23 cellular contexts compared by ENCODE assay signal in the genomic region with DNA sequence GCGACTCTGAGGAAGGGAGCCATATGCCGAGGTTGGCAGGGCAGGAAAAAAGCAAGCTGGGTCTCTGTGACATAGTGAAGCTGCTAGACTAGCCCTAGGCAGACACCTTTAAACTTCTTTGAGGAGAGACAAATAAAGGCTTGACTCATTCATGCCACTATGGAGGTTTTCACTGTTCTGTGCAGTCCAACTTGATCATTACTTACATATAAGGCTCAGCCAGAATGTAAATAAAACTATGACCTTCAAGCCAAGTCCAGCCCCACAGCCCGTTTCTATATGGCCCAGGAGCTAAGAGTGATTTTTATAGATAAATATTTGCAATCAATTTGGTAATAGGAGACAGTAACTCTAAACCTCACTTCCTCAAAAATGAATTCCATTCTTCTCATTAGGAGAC. TPM values are rescaled to one million over a fixed set of nuclear protein-coding genes. Genes with fewer than 3 reads are reported as not detected.
A peak's percentile ranks its signal among the peaks of the same experiment; 100 is the strongest.
DNase-seq lines count a peak whose midpoint lies in the region; ATAC-seq, FAIRE-seq and TF ChIP-seq lines count a peak whose summit lies in the region.
"Had no signal": no experiment of that assay in that cellular context is flagged by ENCODE, and none has a peak within 500 bp of the region (broad histone marks: within the 10 kb centered on the region; RNA-seq: fewer than 3 reads in every experiment).

No MANE protein-coding gene starts in this region.

- in situ Hi-C loops in IMR-90 (cut with MboI; ENCODE audit: low sequenced_read_pairs) = no loop called here

- H4K5ac ChIP-seq in IMR-90 (ENCODE audit: low read depth, low read length) = peak overlapping the region; percentile 30; the same call in 1 of the 2 replicates

- CTCF ChIA-PET in IMR-90 (lab: Yijun Ruan, JAX) = no interaction called here

- no TSS peak for BruUV-seq in IMR-90 (replicated peaks; lab: Mats Ljungman, UMichigan)

- H3K36me3 ChIP-seq in IMR-90 (ENCODE audit: control insufficient read depth, insufficient read depth, low read length) (peaks cover 7% of the 10 kb centered on the region), astrocyte (ENCODE audit: insufficient read depth, low read length) (peaks cover 6% of the 10 kb centered on the region), rectal smooth muscle tissue (ENCODE audit: control insufficient read depth, insufficient read depth, low read length) (no peaks in the 10 kb centered on the region)

- H3K4ac ChIP-seq in IMR-90 (ENCODE audit: low read depth, low read length) = peak overlapping the region; percentile 52

- H3K23ac ChIP-seq in IMR-90 (ENCODE audit: low read depth, low read length) = peak overlapping the region; percentile 39

- no peak overlapping the region for H3K9ac ChIP-seq in IMR-90 (ENCODE audit: low read depth, low read length)
- H3K9ac ChIP-seq in astrocyte (ENCODE audit: low read length) = no peak overlapping the region
- no peak overlapping the region for H3K9ac ChIP-seq in rectal smooth muscle tissue (ENCODE audit: low read length)
- H3K9ac ChIP-seq: SK-N-SH had no signal

- H2AFZ ChIP-seq in IMR-90 (replicated peaks; ENCODE audit: low read length, poor library complexity) = no peak overlapping the region
- H2AFZ ChIP-seq in astrocyte (ENCODE audit: low read depth, low read length) = no peak overlapping the region

- intact Hi-C loops in IMR-90 (cut with micrococcal nuclease) = no loop called here

- H3K27me3 ChIP-seq in IMR-90 (ENCODE audit: control insufficient read depth, insufficient read depth, low read length) (no peaks in the 10 kb centered on the region), astrocyte (ENCODE audit: insufficient read depth, low read length) (no peaks in the 10 kb centered on the region), rectal smooth muscle tissue (ENCODE audit: control insufficient read depth, insufficient read depth, low read length) (no peaks in the 10 kb centered on the region)

- H3K4me1 Mint-ChIP-seq in astrocyte (ENCODE audit: low read depth, unreplicated experiment) (peaks cover 82% of the 10 kb centered on the region), glutamatergic neuron (ENCODE audit: low read depth, unreplicated experiment) (peaks cover 9% of the 10 kb centered on the region)
- H3K4me1 Mint-ChIP-seq: IgD-negative memory B cell had no signal

- no peak for TF ChIP-seq CTCF in IMR-90 (conservative IDR thresholded peaks at IDR 0.05; ENCODE audit: low read depth, low read length)
- TF ChIP-seq CTCF in astrocyte (IDR thresholded peaks at IDR 0.05; ENCODE audit: insufficient read depth, low read depth, low read length) = no peak
- TF ChIP-seq CTCF in glutamatergic neuron (IDR thresholded peaks at IDR 0.05; ENCODE audit: partially characterized antibody, unreplicated experiment) = no peak

- H3K9me1 ChIP-seq in IMR-90 (ENCODE audit: insufficient read depth, low read length) = peaks cover 35% of the 10 kb centered on the region

- peak overlapping the region; percentile 14 for H2BK5ac ChIP-seq in IMR-90 (ENCODE audit: low read depth, low read length, poor library complexity, severe bottlenecking)

- no peak overlapping the region for H4K91ac ChIP-seq in IMR-90 (ENCODE audit: insufficient read depth, low read depth, low read length)

- H4K20me1 ChIP-seq in IMR-90 (ENCODE audit: insufficient read depth, low read length) = peaks cover 60% of the 10 kb centered on the region
- H4K20me1 ChIP-seq in astrocyte (ENCODE audit: insufficient read depth, low read length) = peaks cover 78% of the 10 kb centered on the region

- peak overlapping the region; percentile 21; the same call in 1 of the 2 replicates for H2BK120ac ChIP-seq in IMR-90 (ENCODE audit: low read depth, low read length)

- H3K18ac ChIP-seq in IMR-90 (ENCODE audit: low read depth, low read length) = no peak overlapping the region; the same call in 1 of the 2 replicates

- peak overlapping the region; percentile 17; the same call in 2 of the 3 replicates for H2BK15ac ChIP-seq in IMR-90 (ENCODE audit: low read depth, low read length)

- peaks cover 27% of the 10 kb centered on the region for H3K4me1 ChIP-seq in IMR-90 (ENCODE audit: control insufficient read depth, insufficient read depth, low read length)
- H3K4me1 ChIP-seq in astrocyte (ENCODE audit: insufficient read depth, low read length) = peaks cover 9% of the 10 kb centered on the region
- peaks cover 29% of the 10 kb centered on the region for H3K4me1 ChIP-seq in rectal smooth muscle tissue (ENCODE audit: control insufficient read depth, insufficient read depth, low read length)

- H3K4me3 ChIP-seq in IMR-90 (ENCODE audit: insufficient read depth, low read depth, low read length) (no peak overlapping the region), astrocyte (ENCODE audit: insufficient read depth, low read depth, low read length) (no peak overlapping the region), rectal smooth muscle tissue (ENCODE audit: low read length) (no peak overlapping the region)

- DNase-seq in IMR-90 (no peak), astrocyte (ENCODE audit: low read depth) (no peak), glutamatergic neuron (no peak), SK-N-DZ (ENCODE audit: low spot score) (no peak)
- DNase-seq in activated CD8-positive, alpha-beta memory T cell treated with anti-CD3 and anti-CD28 coated beads, Interleukin-2, amount 50 U/mL, for 4 hours = no peak
- DNase-seq: Caco-2; CD4-positive, alpha-beta T cell; DMS153; GOT3; HCEC 1CT; NCI-H1694; NCI-H2081; NCI-H2171; NCI-H345; NCI-H524; Right ventricle myocardium superior; SK-N-SH had no signal

- dilution Hi-C loops in IMR-90 (cut with HindIII; ENCODE audit: low sequenced_read_pairs, unreplicated experiment) = no loop called here

- peak overlapping the region; percentile 54 for H3K27ac Mint-ChIP-seq in astrocyte (ENCODE audit: unreplicated experiment)
- H3K27ac Mint-ChIP-seq in glutamatergic neuron (ENCODE audit: unreplicated experiment) = peak overlapping the region; percentile 41
- H3K27ac Mint-ChIP-seq: CD4-positive, alpha-beta T cell; IgD-negative memory B cell had no signal

- POLR2A ChIA-PET in IMR-90 (lab: Charles Lee; ENCODE audit: unreplicated experiment) = no interaction called here

- H3K27me3 Mint-ChIP-seq in astrocyte (ENCODE audit: low read depth, unreplicated experiment) (no peaks in the 10 kb centered on the region), glutamatergic neuron (ENCODE audit: unreplicated experiment) (no peaks in the 10 kb centered on the region)

- no peak overlapping the region for H2AK9ac ChIP-seq in IMR-90 (replicated peaks; ENCODE audit: low read depth, low read length, poor library complexity)

- H3K9me3 Mint-ChIP-seq in astrocyte (ENCODE audit: unreplicated experiment) (no peaks in the 10 kb centered on the region), glutamatergic neuron (ENCODE audit: unreplicated experiment) (no peaks in the 10 kb centered on the region)
- H3K9me3 Mint-ChIP-seq: CD4-positive, alpha-beta T cell had no signal

- H2AK5ac ChIP-seq in IMR-90 (ENCODE audit: low read depth, low read length) = peak overlapping the region; percentile 85

- ATAC-seq in IMR-90 (ENCODE audit: low read depth) (peak; percentile 22; the same call in 1 of the 2 replicates), GM18861 (IDR thresholded peaks at IDR 0.05; ENCODE audit: unreplicated experiment) (no peak)

- H3K36me3 Mint-ChIP-seq in astrocyte (ENCODE audit: low read depth, unreplicated experiment) (peaks cover 34% of the 10 kb centered on the region), glutamatergic neuron (ENCODE audit: unreplicated experiment) (no peaks in the 10 kb centered on the region)
- H3K36me3 Mint-ChIP-seq: IgD-negative memory B cell had no signal

- TF ChIP-seq RAD21 in IMR-90 (IDR thresholded peaks at IDR 0.05; ENCODE audit: low read length) = no peak

- WGBS in IMR-90 (ENCODE audit: extremely low coverage in 2 of 2, insufficient read length in 1 of 2), 2 experiments = 50% methylated on average over 1 of the region's 3 CpGs; no CpG with 5 or more reads in 1 of the 2 experiments

- peak overlapping the region; percentile 23; the same call in 1 of the 2 replicates for H3K27ac ChIP-seq in IMR-90 (ENCODE audit: insufficient read depth, low read length)
- H3K27ac ChIP-seq in astrocyte (ENCODE audit: low read depth, low read length) = no peak overlapping the region
- peak overlapping the region; percentile 16 for H3K27ac ChIP-seq in rectal smooth muscle tissue (ENCODE audit: low read depth, low read length)

- H3K14ac ChIP-seq in IMR-90 (replicated peaks; ENCODE audit: low read depth, low read length) = peak overlapping the region; percentile 26; the same call in 1 of the 2 replicates

- H3K4me2 ChIP-seq in IMR-90 (ENCODE audit: low read depth, low read length) (peak overlapping the region; percentile 24; the same call in 1 of the 2 replicates), astrocyte (ENCODE audit: low read length) (no peak overlapping the region)
- H3K4me2 ChIP-seq: SK-N-SH had no signal

- peaks cover 56 to 90% of the 10 kb centered on the region in 2 experiments for H3K79me1 ChIP-seq in IMR-90 (ENCODE audit: low read depth in 1 of 2, low read length in 2 of 2)

- H3K79me2 ChIP-seq in astrocyte (ENCODE audit: insufficient read depth, low read length) = peaks cover 99% of the 10 kb centered on the region

- peak overlapping the region; percentile 2 to 4; a peak in 1 of 4 replicates for H4K8ac ChIP-seq in IMR-90 (ENCODE audit: low read depth in 2 of 2, low read length in 2 of 2)

- no peak overlapping the region for H3K56ac ChIP-seq in IMR-90 (ENCODE audit: extremely low read depth, insufficient read depth, low read length)

- TF ChIP-seq POLR2A in IMR-90 (IDR thresholded peaks at IDR 0.05; ENCODE audit: low read depth, low read length) = no peak

- peak overlapping the region; percentile 34 for H3K4me3 Mint-ChIP-seq in astrocyte (ENCODE audit: unreplicated experiment)
- H3K4me3 Mint-ChIP-seq in glutamatergic neuron (ENCODE audit: unreplicated experiment) = no peak overlapping the region
- H3K4me3 Mint-ChIP-seq: CD4-positive, alpha-beta T cell; IgD-negative memory B cell had no signal

- H2BK20ac ChIP-seq in IMR-90 (ENCODE audit: low read depth, low read length) = peak overlapping the region; percentile 13; the same call in 1 of the 2 replicates

- no peak for FAIRE-seq in astrocyte (lab: Jason Lieb, UNC)
- FAIRE-seq: G401.6, GM12892, HTR-8/SVneo had no signal

- H3K9me3 ChIP-seq in IMR-90 (ENCODE audit: control insufficient read depth, insufficient read depth, low read length) = no peaks in the 10 kb centered on the region
- no peaks in the 10 kb centered on the region for H3K9me3 ChIP-seq in astrocyte (ENCODE audit: insufficient read depth, low read depth, low read length)
- H3K9me3 ChIP-seq: Caco-2, SK-N-SH had no signal

TF ChIP-seq in IMR-90, 13 proteins besides CTCF, POLR2A, EP300 and RAD21 (continues in another document):
- TF ChIP-seq RFX5 (IDR thresholded peaks at IDR 0.05; ENCODE audit: low read depth, low read length) (no peak), MXI1 (IDR thresholded peaks at IDR 0.05; ENCODE audit: borderline replicate concordance, low read depth, low read length) (no peak)

RNA-seq across cellular contexts. Expression of a gene that starts 30.7 kb away (rescaled TPM):
- total RNA-seq in IMR-90 (2012; rRNA removed) = 14.2 and 16.7 TPM in 2 replicates
- polyA plus RNA-seq in IMR-90 (2012; rRNA removed) = 4.1 TPM in 2 replicates
- 2.0 and 2.4 TPM in 2 replicates for polyA plus RNA-seq in IMR-90 (2012; cell fraction: cytosol; rRNA removed)
- 12.8 and 23.0 TPM in 2 replicates for polyA plus RNA-seq in IMR-90 (2012; cell fraction: nucleus; rRNA removed; ENCODE audit: low replicate concordance)
- 84.4 and 101 TPM in 2 replicates for total RNA-seq in astrocyte
- total RNA-seq in glutamatergic neuron (ENCODE audit: unreplicated experiment) = 18.9 TPM
- 0.03 and 0.09 TPM in 2 replicates for polyA plus RNA-seq in SK-N-DZ (2014; cell fraction: cytosol; rRNA removed)
- not detected in 2 replicates for polyA plus RNA-seq in SK-N-DZ (2014; cell fraction: nucleus; rRNA removed)
- total RNA-seq: CD4-positive, alpha-beta T cell had no signal
